In genomic region chr17:39270923-39271322, GRCh38 we compare ENCODE assay signal across 9 cellular contexts.
DNase-seq lines count a peak whose midpoint lies in the region; ATAC-seq lines count a peak whose summit lies in the region.
"Had no signal": no experiment of that assay in that cellular context is flagged by ENCODE, and none has a peak within 500 bp of the region (broad histone marks: within the 10 kb centered on the region; RNA-seq: fewer than 3 reads in every experiment).

No MANE protein-coding gene starts in this region.

- no peak for ATAC-seq in HG03521 (IDR thresholded peaks at IDR 0.05; ENCODE audit: unreplicated experiment)

- DNase-seq in NCI-H526 (lab: John Stamatoyannopoulos, UW) (peak; percentile 12 to 31), NCI-H526 treated with DMSO at 0.1 percent for 48 hours (lab: John Stamatoyannopoulos, UW) (no peak), NAMALWA (ENCODE audit: low spot score) (peak; percentile 71), dedifferentiated amniotic fluid mesenchymal stem cell (ENCODE audit: extremely low spot score) (peak; percentile 96), putamen (ENCODE audit: low spot score) (peak; percentile 12), KG1 (lab: John Stamatoyannopoulos, UW) (no peak), NCI-H510A (lab: John Stamatoyannopoulos, UW) (no peak)
- DNase-seq: nephron progenitor cell had no signal

Comparison
In these comparisons a context has a peak if more than half of its experiments do, and no peak if none do; other contexts are left out.
1. DNase-seq: peak in NCI-H526 (2 of 2), NAMALWA (single experiment), dedifferentiated amniotic fluid mesenchymal stem cell (single experiment) and putamen (single experiment); none in NCI-H526 treated with DMSO at 0.1 percent for 48 hours (single experiment), KG1 (single experiment) and NCI-H510A (single experiment).